28 cellular contexts compared by ENCODE assay signal in genomic region chr16:8299635-8300034, GRCh38.
"Had no signal": no experiment of that assay in that cellular context is flagged by ENCODE, and none has a peak within 500 bp of the region (broad histone marks: within the 10 kb centered on the region; RNA-seq: fewer than 3 reads in every experiment).

No MANE protein-coding gene starts in this region.

- H3K9me3 Mint-ChIP-seq: type B pancreatic cell had no signal

- H3K4me3 Mint-ChIP-seq: stimulated activated effector memory CD8-positive, alpha-beta T cell treated with anti-CD3 and anti-CD28 coated beads, Interleukin-12 subunit alpha, Interleukin-12 subunit beta, amount 100 ng/mL, for 72 hours; stimulated activated memory B cell treated with anti-CD40 and anti-IgM and Interleukin-4, amounts not matched to agents 10 μg/mL and 1 μg/mL and 100 μg/mL, for 72 hours; stimulated activated naive B cell treated with anti-CD40 and anti-IgM and Interleukin-4, amounts not matched to agents 10 μg/mL and 1 μg/mL and 100 μg/mL, for 72 hours; stimulated activated naive CD8-positive, alpha-beta T cell treated with anti-CD3 and anti-CD28 coated beads, Interleukin-15, amount 100 ng/mL, for 72 hours; stimulated activated naive CD8-positive, alpha-beta T cell treated with anti-CD3 and anti-CD28 coated beads, Interleukin-15, Interleukin-2, amounts not matched to agents 100 ng/mL and 50 ng/mL, for 24 hours; type B pancreatic cell had no signal

- H3K27ac Mint-ChIP-seq: stimulated activated effector memory CD8-positive, alpha-beta T cell treated with anti-CD3 and anti-CD28 coated beads, Interleukin-12 subunit alpha, Interleukin-12 subunit beta, amount 100 ng/mL, for 72 hours; stimulated activated memory B cell treated with anti-CD40 and anti-IgM and Interleukin-4, amounts not matched to agents 10 μg/mL and 1 μg/mL and 100 μg/mL, for 72 hours; stimulated activated naive B cell treated with anti-CD40 and anti-IgM and Interleukin-4, amounts not matched to agents 10 μg/mL and 1 μg/mL and 100 μg/mL, for 72 hours; stimulated activated naive CD8-positive, alpha-beta T cell treated with anti-CD3 and anti-CD28 coated beads, Interleukin-15, amount 100 ng/mL, for 72 hours; stimulated activated naive CD8-positive, alpha-beta T cell treated with anti-CD3 and anti-CD28 coated beads, Interleukin-15, Interleukin-2, amounts not matched to agents 100 ng/mL and 50 ng/mL, for 24 hours; type B pancreatic cell had no signal

- H3K4me3 ChIP-seq: stomach, suprapubic skin, testis, thoracic aorta, thyroid gland, tibial artery, tibial nerve, transverse colon, upper lobe of left lung, upper lobe of right lung, uterus, vagina had no signal

- H3K9me3 ChIP-seq: stomach, suprapubic skin, testis, thoracic aorta, thyroid gland, tibial artery, tibial nerve, transverse colon, upper lobe of right lung, uterus, vagina had no signal

- H3K36me3 Mint-ChIP-seq: stimulated activated effector memory CD8-positive, alpha-beta T cell treated with anti-CD3 and anti-CD28 coated beads, Interleukin-12 subunit alpha, Interleukin-12 subunit beta, amount 100 ng/mL, for 72 hours; stimulated activated memory B cell treated with anti-CD40 and anti-IgM and Interleukin-4, amounts not matched to agents 10 μg/mL and 1 μg/mL and 100 μg/mL, for 72 hours; stimulated activated naive B cell treated with anti-CD40 and anti-IgM and Interleukin-4, amounts not matched to agents 10 μg/mL and 1 μg/mL and 100 μg/mL, for 72 hours; type B pancreatic cell had no signal

- ATAC-seq: stimulated activated effector memory CD8-positive, alpha-beta T cell treated with anti-CD3 and anti-CD28 coated beads, Interleukin-12 subunit alpha, Interleukin-12 subunit beta, amount 100 ng/mL, for 72 hours; stimulated activated memory B cell treated with anti-CD40 and anti-IgM and Interleukin-4, amounts not matched to agents 10 μg/mL and 1 μg/mL and 100 μg/mL, for 72 hours; stimulated activated naive B cell treated with anti-CD40 and anti-IgM and Interleukin-4, amounts not matched to agents 10 μg/mL and 1 μg/mL and 100 μg/mL, for 72 hours; stimulated activated naive CD8-positive, alpha-beta T cell treated with anti-CD3 and anti-CD28 coated beads, Interleukin-15, amount 100 ng/mL, for 72 hours; stimulated activated naive CD8-positive, alpha-beta T cell treated with anti-CD3 and anti-CD28 coated beads, Interleukin-15, Interleukin-2, amounts not matched to agents 100 U/mL and 50 U/mL, for 24 hours; upper lobe of right lung had no signal

- H3K36me3 ChIP-seq: stomach, suprapubic skin, thoracic aorta, thyroid gland, tibial artery, tibial nerve, transverse colon, upper lobe of left lung, upper lobe of right lung, uterus, vagina had no signal

- H3K27me3 Mint-ChIP-seq: stimulated activated memory B cell treated with anti-CD40 and anti-IgM and Interleukin-4, amounts not matched to agents 10 μg/mL and 1 μg/mL and 100 μg/mL, for 72 hours; stimulated activated naive B cell treated with anti-CD40 and anti-IgM and Interleukin-4, amounts not matched to agents 10 μg/mL and 1 μg/mL and 100 μg/mL, for 72 hours; stimulated activated naive CD8-positive, alpha-beta T cell treated with anti-CD3 and anti-CD28 coated beads, Interleukin-15, amount 100 ng/mL, for 72 hours; stimulated activated naive CD8-positive, alpha-beta T cell treated with anti-CD3 and anti-CD28 coated beads, Interleukin-15, Interleukin-2, amounts not matched to agents 100 ng/mL and 50 ng/mL, for 24 hours had no signal

- H3K27ac ChIP-seq: stomach, suprapubic skin, testis, thoracic aorta, thyroid gland, tibial artery, tibial nerve, transverse colon, upper lobe of left lung, upper lobe of right lung, uterus, vagina had no signal

- H3K27me3 ChIP-seq: stomach, suprapubic skin, testis, thyroid gland, tibial artery, tibial nerve, transverse colon, upper lobe of left lung, upper lobe of right lung, uterus, vagina had no signal

- H3K4me1 ChIP-seq: stomach, suprapubic skin, testis, thyroid gland, tibial artery, tibial nerve, transverse colon, upper lobe of left lung, upper lobe of right lung, uterus, vagina had no signal

- DNase-seq: stimulated activated CD4-positive, alpha-beta T cell treated with anti-CD3 and anti-CD28 coated beads, Interleukin-2, amount 100 ng/mL, for 48 hours; stimulated activated CD4-positive, alpha-beta T cell treated with anti-CD3 and anti-CD28 coated beads, Interleukin-4, amount 100 ng/mL, for 1 hour; stimulated activated CD4-positive, alpha-beta T cell treated with anti-CD3 and anti-CD28 coated beads, Interleukin-4, amount 100 ng/mL, for 24 hours; stimulated activated CD4-positive, alpha-beta T cell treated with anti-CD3 and anti-CD28 coated beads, Interleukin-4, amount 100 ng/mL, for 4 hours; stimulated activated CD8-positive, alpha-beta memory T cell treated with anti-CD3 and anti-CD28 coated beads, Interleukin-4, amount 100 ng/mL, for 48 hours; stimulated activated naive B cell treated with anti-CD40 and anti-IgM and Interleukin-4, amounts not matched to agents 10 μg/mL and 1 μg/mL and 100 μg/mL, for 72 hours; stimulated activated naive CD4-positive, alpha-beta T cell; stimulated activated naive CD4-positive, alpha-beta T cell treated with Interleukin-2 at 50 U/mL for 16 hours; stimulated activated naive CD8-positive, alpha-beta T cell treated with anti-CD3 and anti-CD28 coated beads, Interleukin-15, amount 100 ng/mL, for 72 hours; stimulated activated naive CD8-positive, alpha-beta T cell treated with anti-CD3 and anti-CD28 coated beads, Interleukin-15, Interleukin-2, amounts not matched to agents 100 U/mL and 50 U/mL, for 24 hours; stomach; substantia nigra; testis; thyroid gland; tibial artery; transverse colon; trophoblast cell; upper lobe of left lung; upper lobe of right lung; uterus had no signal

- H3K4me1 Mint-ChIP-seq: stimulated activated effector memory CD8-positive, alpha-beta T cell treated with anti-CD3 and anti-CD28 coated beads, Interleukin-12 subunit alpha, Interleukin-12 subunit beta, amount 100 ng/mL, for 72 hours; stimulated activated memory B cell treated with anti-CD40 and anti-IgM and Interleukin-4, amounts not matched to agents 10 μg/mL and 1 μg/mL and 100 μg/mL, for 72 hours; stimulated activated naive B cell treated with anti-CD40 and anti-IgM and Interleukin-4, amounts not matched to agents 10 μg/mL and 1 μg/mL and 100 μg/mL, for 72 hours; stimulated activated naive CD8-positive, alpha-beta T cell treated with anti-CD3 and anti-CD28 coated beads, Interleukin-15, amount 100 ng/mL, for 72 hours had no signal
